ENCODE assay signal across 1 cellular context in genomic region chr19:16628183-16628983, GRCh38.
TF ChIP-seq lines count a peak whose summit lies in the region.

MED26 (minus strand) TSS chr19:16628204; CDS start chr19:16627943, 261 bp downstream.

TF ChIP-seq in HEK293, 187 proteins besides CTCF, POLR2A, EP300 and RAD21 (continued from another document and continues in another):
- TF ChIP-seq ZNF704 (tag by site-specific recombination; IDR thresholded peaks at IDR 0.05) (no peak), ZNF610 (tag by site-specific recombination; IDR thresholded peaks at IDR 0.05; ENCODE audit: borderline replicate concordance) (peak; percentile 89; the same call in 1 of the 2 replicates), ZNF488 (tag by site-specific recombination; IDR thresholded peaks at IDR 0.05) (no peak), ZNF274 (IDR thresholded peaks at IDR 0.05; ENCODE audit: low read length) (no peak), ZNF274 (tag by site-specific recombination; IDR thresholded peaks at IDR 0.05; ENCODE audit: borderline replicate concordance) (no peak), RBAK (tag by site-specific recombination; IDR thresholded peaks at IDR 0.05) (no peak), YY2 (tag by site-specific recombination; IDR thresholded peaks at IDR 0.05) (no peak), ZSCAN5A (tag by site-specific recombination; IDR thresholded peaks at IDR 0.05) (peak; percentile 86), ZSCAN4 (tag by site-specific recombination; IDR thresholded peaks at IDR 0.05) (no peak), ZNF473 (tag by site-specific recombination; IDR thresholded peaks at IDR 0.05) (no peak), ZXDB (tag by site-specific recombination; IDR thresholded peaks at IDR 0.05) (peak; percentile 83), SCRT1 (tag by site-specific recombination; IDR thresholded peaks at IDR 0.05; ENCODE audit: borderline replicate concordance) (no peak), KLF9 (tag by site-specific recombination; IDR thresholded peaks at IDR 0.05; ENCODE audit: low read depth) (peak; percentile 94), ZEB2 (tag by site-specific recombination; IDR thresholded peaks at IDR 0.05) (peak; percentile 89), ZBTB49 (tag by site-specific recombination; IDR thresholded peaks at IDR 0.05; ENCODE audit: low read depth) (no peak), ZNF501 (tag by site-specific recombination; IDR thresholded peaks at IDR 0.05) (peak; percentile 80; the same call in 1 of the 2 replicates), ZNF596 (tag by site-specific recombination; IDR thresholded peaks at IDR 0.05) (no peak), ZNF121 (tag by site-specific recombination; IDR thresholded peaks at IDR 0.05) (no peak), ZNF571 (tag by site-specific recombination; IDR thresholded peaks at IDR 0.05) (no peak), ZNF514 (tag by site-specific recombination; IDR thresholded peaks at IDR 0.05) (no peak), SALL2 (tag by site-specific recombination; IDR thresholded peaks at IDR 0.05; ENCODE audit: borderline replicate concordance) (no peak), ZSCAN16 (tag by site-specific recombination; IDR thresholded peaks at IDR 0.05) (no peak), ZNF138 (tag by site-specific recombination; IDR thresholded peaks at IDR 0.05; ENCODE audit: borderline replicate concordance) (no peak), SP3 (tag by site-specific recombination; IDR thresholded peaks at IDR 0.05) (peak; percentile 97), AEBP2 (tag by site-specific recombination; IDR thresholded peaks at IDR 0.05; ENCODE audit: borderline replicate concordance) (no peak), MYNN (tag by site-specific recombination; IDR thresholded peaks at IDR 0.05; ENCODE audit: borderline replicate concordance) (no peak), ZNF133 (tag by site-specific recombination; IDR thresholded peaks at IDR 0.05) (no peak), ZNF747 (tag by site-specific recombination; IDR thresholded peaks at IDR 0.05) (no peak), ZFHX2 (tag by site-specific recombination; conservative IDR thresholded peaks at IDR 0.05) (peak; percentile 67), ZNF639 (tag by site-specific recombination; IDR thresholded peaks at IDR 0.05) (peak; percentile 59; the same call in 1 of the 2 replicates), ZNF416 (tag by site-specific recombination; IDR thresholded peaks at IDR 0.05) (no peak), ZNF112 (tag by site-specific recombination; IDR thresholded peaks at IDR 0.05) (no peak), ZBTB44 (tag by site-specific recombination; IDR thresholded peaks at IDR 0.05) (peak; percentile 15; the same call in 1 of the 2 replicates), PRDM10 (tag by site-specific recombination; IDR thresholded peaks at IDR 0.05) (peak; percentile 99), PRDM2 (tag by site-specific recombination; IDR thresholded peaks at IDR 0.05; ENCODE audit: borderline replicate concordance) (0 out of 2 replicates have a peak, but pooled peaks have one; percentile 48), ZNF155 (tag by site-specific recombination; IDR thresholded peaks at IDR 0.05) (no peak), ZNF24 (tag by site-specific recombination; IDR thresholded peaks at IDR 0.05) (peak; percentile 87)
